In the genomic region with DNA sequence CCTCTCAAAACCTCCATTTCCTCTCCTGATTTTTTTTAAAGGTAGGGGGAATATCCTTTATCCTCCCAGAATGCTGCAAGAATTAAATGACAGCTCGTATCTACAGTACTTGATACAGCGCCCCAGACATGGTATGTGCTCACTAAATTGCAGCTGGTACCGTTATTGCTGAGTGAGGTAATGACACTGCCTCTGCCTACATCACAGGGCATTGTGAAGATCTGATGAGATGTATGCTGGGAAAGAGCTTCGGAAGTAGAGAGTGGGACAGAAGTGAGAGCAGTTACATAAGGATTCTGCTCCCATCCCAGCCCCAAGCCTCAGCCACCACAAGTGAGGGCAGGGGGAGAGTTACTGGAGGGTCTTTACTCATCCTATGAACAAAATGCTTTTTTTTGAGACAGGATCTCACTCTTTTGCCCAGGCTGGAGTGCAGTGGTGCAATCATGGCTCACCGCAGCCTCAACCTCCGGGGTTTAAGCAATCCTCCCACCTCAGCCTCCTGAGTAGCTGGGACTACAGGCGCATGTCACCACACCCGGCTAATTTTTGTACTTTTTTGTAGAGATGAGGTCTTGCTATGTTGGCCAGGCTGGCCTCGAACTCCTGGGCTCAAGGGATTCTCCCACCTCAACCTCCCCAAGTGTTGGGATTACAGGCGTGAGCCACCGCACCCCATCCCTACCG, we compare ENCODE assay signal across 1 cellular context.
TF ChIP-seq lines count a peak whose summit lies in the region.

No MANE protein-coding gene starts in this region.

TF ChIP-seq in H1, 55 proteins besides CTCF, POLR2A, EP300 and RAD21:
- TF ChIP-seq, protein P1, sequence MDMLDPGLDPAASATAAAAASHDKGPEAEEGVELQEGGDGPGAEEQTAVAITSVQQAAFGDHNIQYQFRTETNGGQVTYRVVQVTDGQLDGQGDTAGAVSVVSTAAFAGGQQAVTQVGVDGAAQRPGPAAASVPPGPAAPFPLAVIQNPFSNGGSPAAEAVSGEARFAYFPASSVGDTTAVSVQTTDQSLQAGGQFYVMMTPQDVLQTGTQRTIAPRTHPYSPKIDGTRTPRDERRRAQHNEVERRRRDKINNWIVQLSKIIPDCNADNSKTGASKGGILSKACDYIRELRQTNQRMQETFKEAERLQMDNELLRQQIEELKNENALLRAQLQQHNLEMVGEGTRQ (IDR thresholded peaks at IDR 0.05; ENCODE audit: low read length): no peak
- TF ChIP-seq KDM1A (IDR thresholded peaks at IDR 0.05; ENCODE audit: borderline replicate concordance, low read length) (no peak), ZNF274 (IDR thresholded peaks at IDR 0.05; ENCODE audit: borderline replicate concordance, extremely low read depth, low read length) (no peak), GTF2F1 (IDR thresholded peaks at IDR 0.05; ENCODE audit: borderline replicate concordance, low read depth, low read length) (no peak), PHF8 (conservative IDR thresholded peaks at IDR 0.05; ENCODE audit: low read depth, low read length) (no peak), SP2 (IDR thresholded peaks at IDR 0.05; ENCODE audit: low read length) (no peak), CTBP2 (IDR thresholded peaks at IDR 0.05; ENCODE audit: borderline replicate concordance, insufficient read depth, insufficient read length, low read length) (no peak), TBP (IDR thresholded peaks at IDR 0.05; ENCODE audit: low read depth, low read length) (no peak), FOSL1 (IDR thresholded peaks at IDR 0.05; ENCODE audit: insufficient read depth, low read depth, low read length) (no peak), ASH2L (IDR thresholded peaks at IDR 0.05; ENCODE audit: low read length) (no peak), SAP30 (IDR thresholded peaks at IDR 0.05; ENCODE audit: insufficient read depth, insufficient replicate concordance, low read length) (no peak), SIRT6 (IDR thresholded peaks at IDR 0.05; ENCODE audit: low read length) (no peak)
- TF ChIP-seq, protein P2, sequence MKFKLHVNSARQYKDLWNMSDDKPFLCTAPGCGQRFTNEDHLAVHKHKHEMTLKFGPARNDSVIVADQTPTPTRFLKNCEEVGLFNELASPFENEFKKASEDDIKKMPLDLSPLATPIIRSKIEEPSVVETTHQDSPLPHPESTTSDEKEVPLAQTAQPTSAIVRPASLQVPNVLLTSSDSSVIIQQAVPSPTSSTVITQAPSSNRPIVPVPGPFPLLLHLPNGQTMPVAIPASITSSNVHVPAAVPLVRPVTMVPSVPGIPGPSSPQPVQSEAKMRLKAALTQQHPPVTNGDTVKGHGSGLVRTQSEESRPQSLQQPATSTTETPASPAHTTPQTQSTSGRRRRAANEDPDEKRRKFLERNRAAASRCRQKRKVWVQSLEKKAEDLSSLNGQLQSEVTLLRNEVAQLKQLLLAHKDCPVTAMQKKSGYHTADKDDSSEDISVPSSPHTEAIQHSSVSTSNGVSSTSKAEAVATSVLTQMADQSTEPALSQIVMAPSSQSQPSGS (IDR thresholded peaks at IDR 0.05; ENCODE audit: low read length): no peak
- TF ChIP-seq, protein P3, sequence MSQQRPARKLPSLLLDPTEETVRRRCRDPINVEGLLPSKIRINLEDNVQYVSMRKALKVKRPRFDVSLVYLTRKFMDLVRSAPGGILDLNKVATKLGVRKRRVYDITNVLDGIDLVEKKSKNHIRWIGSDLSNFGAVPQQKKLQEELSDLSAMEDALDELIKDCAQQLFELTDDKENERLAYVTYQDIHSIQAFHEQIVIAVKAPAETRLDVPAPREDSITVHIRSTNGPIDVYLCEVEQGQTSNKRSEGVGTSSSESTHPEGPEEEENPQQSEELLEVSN (IDR thresholded peaks at IDR 0.05): no peak
